In genomic region chr3:99246010-99246654, GRCh38 we compare ENCODE assay signal across 1 cellular context.
TF ChIP-seq lines count a peak whose summit lies in the region.

No MANE protein-coding gene starts in this region.

TF ChIP-seq in SK-N-SH treated with all-trans-retinoic acid at 6 μM for 48 hours, 23 proteins besides CTCF, POLR2A, EP300 and RAD21 (continued from another document):
- no peak for TF ChIP-seq TSHZ2 (CRISPR knock-in tag; IDR thresholded peaks at IDR 0.05)
